In the genomic region with DNA sequence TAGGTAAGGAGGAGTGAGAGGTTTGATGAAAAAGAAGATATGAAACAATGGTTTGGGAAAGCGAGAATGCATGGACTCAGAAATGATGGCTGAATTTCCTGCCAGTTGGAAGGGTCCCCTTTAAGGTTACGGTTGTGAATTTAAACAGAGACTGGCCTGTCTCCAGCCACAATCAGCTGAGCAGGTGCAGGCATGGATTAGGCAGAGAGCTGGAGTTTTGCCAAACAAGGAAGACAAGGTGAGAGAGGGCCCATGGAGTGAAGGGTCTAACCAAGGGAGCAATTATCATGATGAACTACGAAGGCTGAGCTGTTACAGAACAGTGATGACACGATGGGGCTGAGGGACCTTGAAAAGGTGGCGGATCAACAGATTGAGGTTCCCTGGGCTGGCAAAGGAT, we compare ENCODE assay signal across 1 cellular context.
TF ChIP-seq lines count a peak whose summit lies in the region.

No MANE protein-coding gene starts in this region.

TF ChIP-seq in A549, 52 proteins besides CTCF, POLR2A, EP300 and RAD21 (continued from another document):
- TF ChIP-seq HMGXB4 (CRISPR knock-in tag; IDR thresholded peaks at IDR 0.05; ENCODE audit: borderline replicate concordance) (no peak), MAZ (IDR thresholded peaks at IDR 0.05; ENCODE audit: borderline replicate concordance, low read depth, low read length) (no peak), REST (IDR thresholded peaks at IDR 0.05) (no peak)
- TF ChIP-seq, protein P1, sequence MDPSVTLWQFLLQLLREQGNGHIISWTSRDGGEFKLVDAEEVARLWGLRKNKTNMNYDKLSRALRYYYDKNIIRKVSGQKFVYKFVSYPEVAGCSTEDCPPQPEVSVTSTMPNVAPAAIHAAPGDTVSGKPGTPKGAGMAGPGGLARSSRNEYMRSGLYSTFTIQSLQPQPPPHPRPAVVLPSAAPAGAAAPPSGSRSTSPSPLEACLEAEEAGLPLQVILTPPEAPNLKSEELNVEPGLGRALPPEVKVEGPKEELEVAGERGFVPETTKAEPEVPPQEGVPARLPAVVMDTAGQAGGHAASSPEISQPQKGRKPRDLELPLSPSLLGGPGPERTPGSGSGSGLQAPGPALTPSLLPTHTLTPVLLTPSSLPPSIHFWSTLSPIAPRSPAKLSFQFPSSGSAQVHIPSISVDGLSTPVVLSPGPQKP (IDR thresholded peaks at IDR 0.05; ENCODE audit: low read depth, low read length), result no peak
